Comparison of ENCODE assay signal across 31 cellular contexts in genomic region chr10:77020426-77021040, GRCh38.
"Had no signal": no experiment of that assay in that cellular context is flagged by ENCODE, and none has a peak within 500 bp of the region (broad histone marks: within the 10 kb centered on the region; RNA-seq: fewer than 3 reads in every experiment).

No MANE protein-coding gene starts in this region.

- FAIRE-seq: colon had no signal

- H3K4me3 ChIP-seq: adrenal gland, body of pancreas, esophagus muscularis mucosa, gastroesophageal sphincter had no signal

- H3K4me1 ChIP-seq: body of pancreas, foreskin keratinocyte had no signal

- H3K9me3 ChIP-seq: adrenal gland, body of pancreas, esophagus muscularis mucosa, gastroesophageal sphincter had no signal

- H3K27ac ChIP-seq: adrenal gland, body of pancreas, esophagus muscularis mucosa, foreskin keratinocyte, gastroesophageal sphincter had no signal

- DNase-seq: activated CD4-positive, alpha-beta memory T cell treated with anti-CD3 and anti-CD28 coated beads for 36 hours; activated CD4-positive, alpha-beta T cell treated with anti-CD3 and anti-CD28 coated beads for 36 hours; activated CD4-positive, alpha-beta T cell treated with anti-CD3 and anti-CD28 coated beads, Interleukin-2, amount 10 ng/mL, durations not matched to agents 24 days and 14 days; activated CD4-positive, CD25-positive, alpha-beta regulatory T cell; activated CD4-positive, CD25-positive, alpha-beta regulatory T cell treated with anti-CD3 and anti-CD28 coated beads, Interleukin-2, amount 50 U/mL, for 72 hours; activated CD8-positive, alpha-beta memory T cell treated with anti-CD3 and anti-CD28 coated beads, Interleukin-2, amount 10 ng/mL, durations not matched to agents 7 days and 5 days; activated CD8-positive, alpha-beta memory T cell treated with anti-CD3 and anti-CD28 coated beads, Interleukin-2, amount 50 U/mL, for 4 hours; activated CD8-positive, alpha-beta T cell treated with anti-CD3 and anti-CD28 coated beads, Interleukin-2, amount 10 ng/mL, durations not matched to agents 7 days and 5 days; activated effector memory CD4-positive, alpha-beta T cell treated with anti-CD3 and anti-CD28 coated beads, Interleukin-2, amount 50 U/mL, for 16 hours; activated naive CD4-positive, alpha-beta T cell treated with anti-CD3 and anti-CD28 coated beads for 36 hours; activated naive CD8-positive, alpha-beta T cell treated with anti-CD3 and anti-CD28 coated beads for 36 hours; activated naive CD8-positive, alpha-beta T cell treated with anti-CD3 and anti-CD28 coated beads, Interleukin-2, amount 50 U/mL, for 24 hours; activated T-cell treated with anti-CD3 and anti-CD28 coated beads, Interleukin-2, amount 50 U/mL, for 1 hour; activated T-cell treated with anti-CD3 and anti-CD28 coated beads, Interleukin-2, amount 50 U/mL, for 48 hours; adrenal gland; amygdala; aorta; body of pancreas; caudate nucleus; cortex of kidney; dermis blood vessel endothelial cell; effector CD4-positive, alpha-beta T cell; effector memory CD8-positive, alpha-beta T cell; erythroblast; foreskin keratinocyte; T-helper 1 cell; T-helper 17 cell; T1000 had no signal

- ATAC-seq: activated CD4-positive, alpha-beta T cell treated with anti-CD3 and anti-CD28 coated beads for 36 hours; activated CD8-positive, alpha-beta memory T cell treated with anti-CD3 and anti-CD28 coated beads, Interleukin-2, amount 10 ng/mL, durations not matched to agents 7 days and 5 days; activated CD8-positive, alpha-beta T cell treated with anti-CD3 and anti-CD28 coated beads, Interleukin-2, amount 10 ng/mL, durations not matched to agents 7 days and 5 days; activated naive CD8-positive, alpha-beta T cell treated with anti-CD3 and anti-CD28 coated beads, Interleukin-2, amount 50 U/mL, for 24 hours; body of pancreas; effector memory CD8-positive, alpha-beta T cell; foreskin keratinocyte; gastroesophageal sphincter; T-helper 17 cell had no signal

- H3K27me3 ChIP-seq: adrenal gland, body of pancreas, esophagus muscularis mucosa, gastroesophageal sphincter had no signal

- H3K36me3 ChIP-seq: adrenal gland had no signal
